ENCODE assay signal across 8 cellular contexts in the genomic region with DNA sequence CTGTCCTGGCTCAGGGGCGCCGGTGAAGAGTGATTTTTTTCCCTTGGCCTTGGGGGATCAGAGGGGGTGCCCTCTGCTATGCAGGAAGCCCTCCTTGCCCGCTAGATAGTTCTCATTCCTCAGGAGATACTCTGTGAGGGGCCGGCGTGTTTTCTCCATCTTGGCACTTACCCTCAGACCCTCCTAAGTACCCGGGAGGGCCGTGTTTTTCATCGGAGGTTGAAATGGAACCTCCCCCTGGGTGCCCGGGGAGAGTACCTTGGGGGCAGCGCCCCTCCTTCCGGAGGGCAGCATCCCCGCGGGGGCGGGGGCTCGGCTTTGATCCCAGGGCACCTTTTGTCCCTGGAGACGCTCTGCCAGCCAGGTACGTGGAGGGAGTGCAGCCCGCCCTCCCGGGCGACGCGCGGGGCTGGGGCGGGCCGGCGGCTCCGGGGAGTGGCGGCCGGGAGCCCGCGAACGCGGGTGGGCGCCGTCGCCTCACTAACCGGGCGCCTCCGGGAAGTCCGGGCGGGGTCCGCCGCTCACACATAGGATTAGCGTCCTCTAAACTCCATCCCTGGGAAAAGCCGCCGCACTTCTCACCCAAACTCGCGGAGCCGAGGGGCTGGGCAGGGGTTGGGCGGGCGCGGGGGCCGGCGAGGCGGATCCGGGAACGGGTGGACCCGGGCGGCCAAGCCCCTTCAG. TPM values are rescaled to one million over a fixed set of nuclear protein-coding genes. Genes with fewer than 3 reads are reported as not detected.
DNase-seq lines count a peak whose midpoint lies in the region; ATAC-seq and TF ChIP-seq lines count a peak whose summit lies in the region.
"Not testable (repeated sequence)": the region's sequence is repeated elsewhere in the genome, so short reads cannot be mapped to it uniquely, and the experiment has no call there.

No MANE protein-coding gene starts in this region.

- peaks cover 38% of the 10 kb centered on the region for H3K36me3 Mint-ChIP-seq in CD4-positive, alpha-beta T cell (ENCODE audit: low read depth)

- not testable (repeated sequence) for H3K9me3 Mint-ChIP-seq in CD4-positive, alpha-beta T cell

- not testable (repeated sequence) for TF ChIP-seq CTCF in CD4-positive, alpha-beta T cell (IDR thresholded peaks at IDR 0.05); Peyer's patch (IDR thresholded peaks at IDR 0.05)

- peak; percentile 47 for ATAC-seq in CD4-positive, alpha-beta T cell (ENCODE audit: poor library complexity)
- ATAC-seq in GM19468 (IDR thresholded peaks at IDR 0.05; ENCODE audit: extremely low read depth, unreplicated experiment) (peak; percentile 11), HG03280 (IDR thresholded peaks at IDR 0.05; ENCODE audit: unreplicated experiment) (peak; percentile 26), esophagus mucosa (peak; percentile 39)

- TF ChIP-seq POLR2A in Peyer's patch (IDR thresholded peaks at IDR 0.05) = not testable (repeated sequence)

- CTCF ChIA-PET in CD4-positive, alpha-beta T cell (lab: Charles Lee) = not testable (repeated sequence)

- peak; percentile 6 to 53 (median 26) for DNase-seq in CD4-positive, alpha-beta T cell
- peak; percentile 33 to 69 (median 63) for DNase-seq in Peyer's patch
- DNase-seq in activated T-helper 9 cell treated with anti-CD3 and anti-CD28 coated beads, Interleukin-2, amount 50 U/mL, for 16 hours (ENCODE audit: low read depth) = peak; percentile 22
- peak; percentile 36 for DNase-seq in stimulated activated CD4-positive, alpha-beta T cell treated with anti-CD3 and anti-CD28 coated beads, Interleukin-4, amount 100 ng/mL, for 24 hours

- H3K36me3 ChIP-seq in Peyer's patch = not testable (repeated sequence)
- peaks cover 18% of the 10 kb centered on the region for H3K36me3 ChIP-seq in mesodermal cell (ENCODE audit: control insufficient read depth, insufficient read depth, low read length)

- WGBS in mesodermal cell (ENCODE audit: insufficient coverage in 2 of 2), 2 experiments = 4 to 5% methylated on average over 16 to 21 of the region's 59 CpGs

- not testable (repeated sequence) for H3K27ac ChIP-seq in CD4-positive, alpha-beta T cell (ENCODE audit: low read depth, low read length)
- H3K27ac ChIP-seq in Peyer's patch = peak overlapping the region; percentile 93 to 98 (median 97)
- peak overlapping the region; percentile 53 for H3K27ac ChIP-seq in mesodermal cell (ENCODE audit: low read depth, low read length, severe bottlenecking)

- H3K27ac Mint-ChIP-seq in CD4-positive, alpha-beta T cell = peak overlapping the region; percentile 91

- peaks cover 0 to 39% (median 3%) of the 10 kb centered on the region in 4 donors for H3K4me1 ChIP-seq in Peyer's patch
- not testable (repeated sequence) for H3K4me1 ChIP-seq in mesodermal cell (ENCODE audit: control insufficient read depth, insufficient read depth, low read length, poor library complexity, severe bottlenecking)

- intact Hi-C loops in CD4-positive, alpha-beta T cell (cut with DNase I, micrococcal nuclease) = loop anchor here in 1 of 2 experiments (2.0 to 5.0 kb wide), 2 partner anchors 55 to 489 kb away; a partner anchor contains a TSS

- H3K27me3 Mint-ChIP-seq in CD4-positive, alpha-beta T cell = not testable (repeated sequence)

- peak overlapping the region; percentile 91 for H3K4me3 Mint-ChIP-seq in CD4-positive, alpha-beta T cell

- not testable (repeated sequence) for H3K27me3 ChIP-seq in CD4-positive, alpha-beta T cell (ENCODE audit: control insufficient read depth, insufficient read depth, low read length); Peyer's patch

- H3K9me3 ChIP-seq in CD4-positive, alpha-beta T cell (ENCODE audit: control insufficient read depth, low read length); Peyer's patch; mesodermal cell (ENCODE audit: control insufficient read depth, low read length): not testable (repeated sequence)

- POLR2A ChIA-PET in CD4-positive, alpha-beta T cell (lab: Charles Lee) = not testable (repeated sequence)

- H3K4me1 Mint-ChIP-seq in CD4-positive, alpha-beta T cell (ENCODE audit: low read depth) = peaks cover 37% of the 10 kb centered on the region

- H3K4me3 ChIP-seq in Peyer's patch = peak overlapping the region; percentile 82 to 99 (median 92)
- peak overlapping the region; percentile 61 for H3K4me3 ChIP-seq in mesodermal cell (ENCODE audit: extremely low read depth, insufficient read depth, low read length, poor library complexity, severe bottlenecking)

RNA-seq across cellular contexts. Expression of a gene that starts 0.8 kb away (rescaled TPM):
- 10 to 100 TPM; 85.3 to 86.5 TPM for total RNA-seq in CD4-positive, alpha-beta T cell
- 10 to 100 TPM; 33.8 to 65.2 (median 49.3) TPM for total RNA-seq in Peyer's patch
- total RNA-seq in esophagus mucosa = 29.0 TPM
- 39.1 TPM for polyA plus RNA-seq in mesodermal cell (2013, experiment 1 of 2)
- 41.6 TPM for polyA plus RNA-seq in mesodermal cell (2013, experiment 2 of 2)

RNA-seq across cellular contexts. Expression of a gene that starts 54.2 kb away (rescaled TPM):
- 1 to 10 TPM; 4.4 to 6.1 TPM for total RNA-seq in CD4-positive, alpha-beta T cell
- 10 to 100 TPM in 3 of 4 donors, 1 to 10 TPM in 1; 10.0 to 18.2 (median 14.9) TPM for total RNA-seq in Peyer's patch
- 15.7 TPM for total RNA-seq in esophagus mucosa
- polyA plus RNA-seq in mesodermal cell (2013, experiment 1 of 2) = 20.9 TPM
- 17.5 TPM for polyA plus RNA-seq in mesodermal cell (2013, experiment 2 of 2)
